8 cellular contexts compared by ENCODE assay signal in the genomic region with DNA sequence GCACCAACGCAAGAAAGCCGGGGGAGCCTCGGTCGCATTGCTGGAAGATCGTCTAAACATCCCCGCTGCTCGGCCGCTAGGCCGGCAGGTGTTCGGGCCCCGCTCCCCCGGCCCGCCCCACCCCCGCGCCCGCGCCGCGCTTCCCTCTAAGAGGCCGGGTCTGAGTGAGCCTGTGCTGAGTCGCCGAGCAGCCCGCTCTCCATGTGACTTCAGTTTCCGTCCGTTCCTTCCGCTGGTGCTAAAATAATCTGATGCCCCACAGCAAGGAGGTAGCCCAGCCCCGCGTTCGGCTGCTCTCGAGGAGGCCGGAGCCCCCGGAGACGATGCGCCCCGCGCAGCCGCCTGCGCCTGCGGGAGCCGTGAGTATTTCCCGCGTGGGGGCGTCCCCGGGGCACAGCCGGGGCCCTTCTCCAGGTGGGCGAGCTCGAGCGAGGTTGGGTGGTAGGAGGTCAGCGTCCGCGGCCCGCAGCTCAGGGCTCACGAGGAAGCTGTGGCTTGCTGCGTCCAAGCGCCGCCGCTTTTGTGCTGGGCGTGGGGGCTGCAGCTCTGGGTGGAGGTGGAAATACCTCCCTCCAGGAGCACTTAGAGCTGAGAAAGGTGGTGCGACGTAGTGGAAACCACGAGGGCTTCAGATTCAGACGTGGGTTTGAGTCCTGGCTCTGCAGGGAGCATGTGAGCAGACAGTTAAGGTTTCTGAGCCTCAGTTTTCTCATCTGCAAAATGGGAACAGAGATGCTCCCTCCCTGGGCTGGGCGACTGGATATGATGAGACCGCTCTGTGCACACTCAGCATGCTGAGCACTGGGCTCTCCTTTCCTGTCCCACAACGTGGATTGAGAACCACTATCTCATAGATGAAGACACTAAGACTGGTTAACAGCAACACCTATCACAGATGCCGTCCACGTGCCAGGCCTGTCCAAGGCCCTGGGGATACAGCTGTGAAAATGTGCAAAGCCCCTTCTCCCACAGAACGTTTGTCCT. TPM values are rescaled to one million over a fixed set of nuclear protein-coding genes. Genes with fewer than 3 reads are reported as not detected.
DNase-seq lines count a peak whose midpoint lies in the region; ATAC-seq, FAIRE-seq and TF ChIP-seq lines count a peak whose summit lies in the region.

A gene (plus strand): TSS at position 178 of the 984 bp plus-strand sequence. CDS start 14,846 bp downstream, outside the sequence.

- H3K27me3 ChIP-seq in PC-9 (ENCODE audit: insufficient read depth, low read depth), result peaks cover 20% of the 10 kb centered on the region
- no peaks in the 10 kb centered on the region for H3K27me3 ChIP-seq in thoracic aorta (replicated peaks; ENCODE audit: insufficient read depth)

- H3K27ac ChIP-seq in PC-9 (no peak within 1 kb of the TSS), thoracic aorta (peak within 1 kb of the TSS in 1 of 2 donors; percentile 36)

- H3K27ac Mint-ChIP-seq in MCF 10A (ENCODE audit: low read depth, unreplicated experiment), result no peak within 1 kb of the TSS

- no peaks in the 10 kb centered on the region for H3K9me3 Mint-ChIP-seq in MCF 10A (ENCODE audit: unreplicated experiment)

- no peaks in the 10 kb centered on the region for H3K9me2 ChIP-seq in PC-9 (ENCODE audit: insufficient read depth)

- H3F3A ChIP-seq in PC-9 (ENCODE audit: insufficient read depth, low read depth), result peaks cover 9% of the 10 kb centered on the region

- peak within 1 kb of the TSS; percentile 66 for H3K4me3 ChIP-seq in PC-9
- peak within 1 kb of the TSS; percentile 70 for H3K4me3 ChIP-seq in thoracic aorta

- DNase-seq in T47D (ENCODE audit: low read depth in 1 of 2, low spot score in 1 of 2), result peak; percentile 66 to 82
- DNase-seq in MCF 10A (ENCODE audit: unreplicated experiment), result no peak
- DNase-seq in PC-9, result peak; percentile 43 to 60
- DNase-seq in activated effector memory CD4-positive, alpha-beta T cell treated with Interleukin-2 at 50 U/mL for 16 hours, result peak; percentile 55
- peak; percentile 63 to 75 for DNase-seq in frontal cortex (ENCODE audit: low spot score in 2 of 2)
- DNase-seq in occipital lobe (lab: John Stamatoyannopoulos, UW), result peak; percentile 41
- DNase-seq in thoracic aorta (ENCODE audit: low spot score), result no peak

- H3K36me3 ChIP-seq in PC-9 (ENCODE audit: low read depth) (no peaks in the 10 kb centered on the region), thoracic aorta (no peaks in the 10 kb centered on the region)

- no peaks in the 10 kb centered on the region for H4K20me1 ChIP-seq in PC-9 (ENCODE audit: insufficient read depth)

- H3K4me1 ChIP-seq in PC-9 (replicated peaks; ENCODE audit: insufficient read depth), result no peaks in the 10 kb centered on the region; the same call in 1 of the 2 replicates
- H3K4me1 ChIP-seq in thoracic aorta (ENCODE audit: control insufficient read depth in 1 of 2, low read depth in 2 of 2), result peaks cover 0 to 9% of the 10 kb centered on the region in 2 donors

- no peaks in the 10 kb centered on the region for H3K9me3 ChIP-seq in PC-9 (ENCODE audit: insufficient read depth, low read depth)
- H3K9me3 ChIP-seq in thoracic aorta, result no peaks in the 10 kb centered on the region

- H3K4me2 ChIP-seq in PC-9, result peak within 1 kb of the TSS; percentile 91

- CTCF ChIA-PET in MCF 10A (lab: Yijun Ruan, JAX) (no interaction called here), PC-9 (lab: Charles Lee) (interaction anchor here (0.6 kb wide), 1 partner anchor 264 kb away, joined by 10 read pairs; no protein-coding TSS in a partner anchor)

- no peaks in the 10 kb centered on the region for H3K27me3 Mint-ChIP-seq in MCF 10A (ENCODE audit: insufficient read depth, unreplicated experiment)

- no peaks in the 10 kb centered on the region for H3K36me3 Mint-ChIP-seq in MCF 10A (ENCODE audit: insufficient read depth, unreplicated experiment)

- no peaks in the 10 kb centered on the region for H3K4me1 Mint-ChIP-seq in MCF 10A (ENCODE audit: insufficient read depth, unreplicated experiment)

- no peak within 1 kb of the TSS for H3K4me3 Mint-ChIP-seq in MCF 10A (ENCODE audit: unreplicated experiment)

- BruUV-seq in MCF 10A (replicated peaks; lab: Mats Ljungman, UMichigan), result no TSS peak
- TSS peak; percentile 30 for BruUV-seq in PC-9 (replicated peaks; lab: Mats Ljungman, UMichigan)

- H3K79me2 ChIP-seq in PC-9 (ENCODE audit: low read depth), result no peaks in the 10 kb centered on the region

- TF ChIP-seq CTCF in MCF 10A (IDR thresholded peaks at IDR 0.05; ENCODE audit: unreplicated experiment) (no peak), PC-9 (conservative IDR thresholded peaks at IDR 0.05) (no peak), thoracic aorta (IDR thresholded peaks at IDR 0.05) (no peak)

- peak within 1 kb of the TSS; percentile 87 for H2AFZ ChIP-seq in PC-9

- POLR2A ChIA-PET in MCF 10A (lab: Yijun Ruan, JAX) (interaction anchor here (0.6 to 1.3 kb wide), 3 partner anchors 8 to 1157 kb away, joined by 3 to 6 read pairs (median 3); no protein-coding TSS in a partner anchor), PC-9 (lab: Charles Lee; ENCODE audit: unreplicated experiment) (interaction anchor here (0.7 to 0.9 kb wide), 2 partner anchors 10 to 50 kb away, joined by 3 to 5 read pairs; no protein-coding TSS in a partner anchor)

- ATAC-seq in HG03432 (IDR thresholded peaks at IDR 0.05; ENCODE audit: unreplicated experiment), result peak; percentile 40
- ATAC-seq in thoracic aorta (ENCODE audit: insufficient number of reproducible peaks, low FRiP score, low read depth), result no peak

- intact Hi-C loops in MCF 10A (cut with micrococcal nuclease), result no loop called here
- intact Hi-C loops in PC-9 (cut with micrococcal nuclease; ENCODE audit: unreplicated experiment), result no loop called here

- in situ Hi-C loops in T47D (cut with HindIII; ENCODE audit: low pct_unique_long_range_greater_than_20kb, low sequenced_read_pairs), result no loop called here

- no peak for FAIRE-seq in frontal cortex (lab: Jason Lieb, UNC)

RNA-seq across cellular contexts. Expression of the gene that starts here (rescaled TPM):
- total RNA-seq in MCF 10A (2022), result not detected in 2 replicates
- 2.2 and 3.1 TPM in 2 replicates for total RNA-seq in PC-9 (2021)
- total RNA-seq in frontal cortex, result 0.82 TPM
- total RNA-seq in occipital lobe, result 1.2 TPM
- total RNA-seq in thoracic aorta, result 10 to 100 TPM in 1 of 2 donors, 1 to 10 TPM in 1; 4.7 to 17.9 TPM

Comparison
In these comparisons a context has a peak if more than half of its experiments do, and no peak if none do; other contexts are left out.
1. DNase-seq: peak in T47D (2 of 2), PC-9 (2 of 2), activated effector memory CD4-positive, alpha-beta T cell treated with Interleukin-2 at 50 U/mL for 16 hours (single experiment) and occipital lobe (single experiment); none in MCF 10A (single experiment) and thoracic aorta (single experiment).
2. Peak in DNase-seq in frontal cortex; RNA of the gene not detected or under 1 TPM.